Comparison of ENCODE assay signal across 1 cellular context in the genomic region with DNA sequence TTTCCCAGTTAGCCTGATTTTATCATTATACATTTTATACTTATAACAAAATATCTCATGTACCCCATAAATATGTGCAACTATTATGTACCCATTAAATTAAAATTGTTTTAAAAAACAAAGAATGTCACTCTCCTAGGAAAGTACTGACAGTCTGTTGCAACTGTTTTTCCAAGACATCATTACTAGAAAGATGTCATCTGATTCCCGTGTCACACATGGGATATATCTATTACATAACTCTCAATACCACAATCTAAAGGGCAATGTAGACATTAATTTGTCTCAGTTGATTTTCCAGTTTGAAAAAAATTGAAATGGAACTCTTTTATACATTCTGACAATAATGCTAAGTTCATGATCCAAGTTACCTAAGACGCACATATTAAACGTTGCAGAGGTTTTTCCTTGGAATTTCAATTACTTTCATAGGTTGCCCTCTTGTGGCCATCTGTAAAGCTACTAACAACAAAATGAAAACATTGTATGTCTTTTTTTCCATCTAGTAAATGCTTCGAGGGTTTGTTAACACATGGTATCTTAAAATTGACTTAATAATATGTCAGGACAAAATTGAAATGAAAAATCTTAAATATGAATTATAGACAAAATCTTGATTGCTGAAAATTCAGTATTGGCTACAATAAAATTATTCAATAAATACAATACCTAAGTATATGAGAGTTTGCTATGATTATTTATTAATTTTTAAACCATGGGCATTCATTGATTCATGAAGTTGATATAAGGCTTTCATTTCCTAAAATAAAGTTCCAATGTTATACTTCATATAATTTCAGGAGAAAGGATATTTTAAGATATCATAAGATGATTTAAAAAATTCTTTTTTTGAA.
TF ChIP-seq lines count a peak whose summit lies in the region.

No MANE protein-coding gene starts in this region.

TF ChIP-seq in GM23338, 12 proteins besides CTCF, POLR2A, EP300 and RAD21 (continued from another document):
- TF ChIP-seq, protein P1, sequence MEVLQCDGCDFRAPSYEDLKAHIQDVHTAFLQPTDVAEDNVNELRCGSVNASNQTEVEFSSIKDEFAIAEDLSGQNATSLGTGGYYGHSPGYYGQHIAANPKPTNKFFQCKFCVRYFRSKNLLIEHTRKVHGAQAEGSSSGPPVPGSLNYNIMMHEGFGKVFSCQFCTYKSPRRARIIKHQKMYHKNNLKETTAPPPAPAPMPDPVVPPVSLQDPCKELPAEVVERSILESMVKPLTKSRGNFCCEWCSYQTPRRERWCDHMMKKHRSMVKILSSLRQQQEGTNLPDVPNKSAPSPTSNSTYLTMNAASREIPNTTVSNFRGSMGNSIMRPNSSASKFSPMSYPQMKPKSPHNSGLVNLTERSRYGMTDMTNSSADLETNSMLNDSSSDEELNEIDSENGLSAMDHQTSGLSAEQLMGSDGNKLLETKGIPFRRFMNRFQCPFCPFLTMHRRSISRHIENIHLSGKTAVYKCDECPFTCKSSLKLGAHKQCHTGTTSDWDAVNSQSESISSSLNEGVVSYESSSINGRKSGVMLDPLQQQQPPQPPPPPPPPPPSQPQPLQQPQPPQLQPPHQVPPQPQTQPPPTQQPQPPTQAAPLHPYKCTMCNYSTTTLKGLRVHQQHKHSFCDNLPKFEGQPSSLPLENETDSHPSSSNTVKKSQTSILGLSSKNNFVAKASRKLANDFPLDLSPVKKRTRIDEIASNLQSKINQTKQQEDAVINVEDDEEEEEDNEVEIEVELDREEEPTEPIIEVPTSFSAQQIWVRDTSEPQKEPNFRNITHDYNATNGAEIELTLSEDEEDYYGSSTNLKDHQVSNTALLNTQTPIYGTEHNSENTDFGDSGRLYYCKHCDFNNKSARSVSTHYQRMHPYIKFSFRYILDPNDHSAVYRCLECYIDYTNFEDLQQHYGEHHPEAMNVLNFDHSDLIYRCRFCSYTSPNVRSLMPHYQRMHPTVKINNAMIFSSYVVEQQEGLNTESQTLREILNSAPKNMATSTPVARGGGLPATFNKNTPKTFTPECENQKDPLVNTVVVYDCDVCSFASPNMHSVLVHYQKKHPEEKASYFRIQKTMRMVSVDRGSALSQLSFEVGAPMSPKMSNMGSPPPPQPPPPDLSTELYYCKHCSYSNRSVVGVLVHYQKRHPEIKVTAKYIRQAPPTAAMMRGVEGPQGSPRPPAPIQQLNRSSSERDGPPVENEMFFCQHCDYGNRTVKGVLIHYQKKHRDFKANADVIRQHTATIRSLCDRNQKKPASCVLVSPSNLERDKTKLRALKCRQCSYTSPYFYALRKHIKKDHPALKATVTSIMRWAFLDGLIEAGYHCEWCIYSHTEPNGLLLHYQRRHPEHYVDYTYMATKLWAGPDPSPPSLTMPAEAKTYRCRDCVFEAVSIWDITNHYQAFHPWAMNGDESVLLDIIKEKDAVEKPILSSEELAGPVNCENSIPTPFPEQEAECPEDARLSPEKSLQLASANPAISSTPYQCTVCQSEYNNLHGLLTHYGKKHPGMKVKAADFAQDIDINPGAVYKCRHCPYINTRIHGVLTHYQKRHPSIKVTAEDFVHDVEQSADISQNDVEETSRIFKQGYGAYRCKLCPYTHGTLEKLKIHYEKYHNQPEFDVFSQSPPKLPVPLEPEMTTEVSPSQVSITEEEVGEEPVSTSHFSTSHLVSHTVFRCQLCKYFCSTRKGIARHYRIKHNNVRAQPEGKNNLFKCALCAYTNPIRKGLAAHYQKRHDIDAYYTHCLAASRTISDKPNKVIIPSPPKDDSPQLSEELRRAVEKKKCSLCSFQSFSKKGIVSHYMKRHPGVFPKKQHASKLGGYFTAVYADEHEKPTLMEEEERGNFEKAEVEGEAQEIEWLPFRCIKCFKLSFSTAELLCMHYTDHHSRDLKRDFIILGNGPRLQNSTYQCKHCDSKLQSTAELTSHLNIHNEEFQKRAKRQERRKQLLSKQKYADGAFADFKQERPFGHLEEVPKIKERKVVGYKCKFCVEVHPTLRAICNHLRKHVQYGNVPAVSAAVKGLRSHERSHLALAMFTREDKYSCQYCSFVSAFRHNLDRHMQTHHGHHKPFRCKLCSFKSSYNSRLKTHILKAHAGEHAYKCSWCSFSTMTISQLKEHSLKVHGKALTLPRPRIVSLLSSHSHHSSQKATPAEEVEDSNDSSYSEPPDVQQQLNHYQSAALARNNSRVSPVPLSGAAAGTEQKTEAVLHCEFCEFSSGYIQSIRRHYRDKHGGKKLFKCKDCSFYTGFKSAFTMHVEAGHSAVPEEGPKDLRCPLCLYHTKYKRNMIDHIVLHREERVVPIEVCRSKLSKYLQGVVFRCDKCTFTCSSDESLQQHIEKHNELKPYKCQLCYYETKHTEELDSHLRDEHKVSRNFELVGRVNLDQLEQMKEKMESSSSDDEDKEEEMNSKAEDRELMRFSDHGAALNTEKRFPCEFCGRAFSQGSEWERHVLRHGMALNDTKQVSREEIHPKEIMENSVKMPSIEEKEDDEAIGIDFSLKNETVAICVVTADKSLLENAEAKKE (CRISPR knock-in tag; IDR thresholded peaks at IDR 0.05) = no peak
- TF ChIP-seq, protein P2, sequence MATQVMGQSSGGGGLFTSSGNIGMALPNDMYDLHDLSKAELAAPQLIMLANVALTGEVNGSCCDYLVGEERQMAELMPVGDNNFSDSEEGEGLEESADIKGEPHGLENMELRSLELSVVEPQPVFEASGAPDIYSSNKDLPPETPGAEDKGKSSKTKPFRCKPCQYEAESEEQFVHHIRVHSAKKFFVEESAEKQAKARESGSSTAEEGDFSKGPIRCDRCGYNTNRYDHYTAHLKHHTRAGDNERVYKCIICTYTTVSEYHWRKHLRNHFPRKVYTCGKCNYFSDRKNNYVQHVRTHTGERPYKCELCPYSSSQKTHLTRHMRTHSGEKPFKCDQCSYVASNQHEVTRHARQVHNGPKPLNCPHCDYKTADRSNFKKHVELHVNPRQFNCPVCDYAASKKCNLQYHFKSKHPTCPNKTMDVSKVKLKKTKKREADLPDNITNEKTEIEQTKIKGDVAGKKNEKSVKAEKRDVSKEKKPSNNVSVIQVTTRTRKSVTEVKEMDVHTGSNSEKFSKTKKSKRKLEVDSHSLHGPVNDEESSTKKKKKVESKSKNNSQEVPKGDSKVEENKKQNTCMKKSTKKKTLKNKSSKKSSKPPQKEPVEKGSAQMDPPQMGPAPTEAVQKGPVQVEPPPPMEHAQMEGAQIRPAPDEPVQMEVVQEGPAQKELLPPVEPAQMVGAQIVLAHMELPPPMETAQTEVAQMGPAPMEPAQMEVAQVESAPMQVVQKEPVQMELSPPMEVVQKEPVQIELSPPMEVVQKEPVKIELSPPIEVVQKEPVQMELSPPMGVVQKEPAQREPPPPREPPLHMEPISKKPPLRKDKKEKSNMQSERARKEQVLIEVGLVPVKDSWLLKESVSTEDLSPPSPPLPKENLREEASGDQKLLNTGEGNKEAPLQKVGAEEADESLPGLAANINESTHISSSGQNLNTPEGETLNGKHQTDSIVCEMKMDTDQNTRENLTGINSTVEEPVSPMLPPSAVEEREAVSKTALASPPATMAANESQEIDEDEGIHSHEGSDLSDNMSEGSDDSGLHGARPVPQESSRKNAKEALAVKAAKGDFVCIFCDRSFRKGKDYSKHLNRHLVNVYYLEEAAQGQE (IDR thresholded peaks at IDR 0.05; ENCODE audit: unreplicated experiment) = no peak
- TF ChIP-seq, protein P3, sequence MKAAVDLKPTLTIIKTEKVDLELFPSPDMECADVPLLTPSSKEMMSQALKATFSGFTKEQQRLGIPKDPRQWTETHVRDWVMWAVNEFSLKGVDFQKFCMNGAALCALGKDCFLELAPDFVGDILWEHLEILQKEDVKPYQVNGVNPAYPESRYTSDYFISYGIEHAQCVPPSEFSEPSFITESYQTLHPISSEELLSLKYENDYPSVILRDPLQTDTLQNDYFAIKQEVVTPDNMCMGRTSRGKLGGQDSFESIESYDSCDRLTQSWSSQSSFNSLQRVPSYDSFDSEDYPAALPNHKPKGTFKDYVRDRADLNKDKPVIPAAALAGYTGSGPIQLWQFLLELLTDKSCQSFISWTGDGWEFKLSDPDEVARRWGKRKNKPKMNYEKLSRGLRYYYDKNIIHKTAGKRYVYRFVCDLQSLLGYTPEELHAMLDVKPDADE (IDR thresholded peaks at IDR 0.05) = no peak
- TF ChIP-seq EZH2phosphoT487 (IDR thresholded peaks at IDR 0.05; ENCODE audit: unreplicated experiment) = no peak
- TF ChIP-seq CREB1 (CRISPR knock-in tag; IDR thresholded peaks at IDR 0.05; ENCODE audit: low read depth) = no peak
- TF ChIP-seq ZNF331 (CRISPR knock-in tag; IDR thresholded peaks at IDR 0.05; ENCODE audit: low read depth) = no peak
- no peak for TF ChIP-seq POLR2AphosphoS5 (IDR thresholded peaks at IDR 0.05; ENCODE audit: low read depth)
